Comparison of ENCODE assay signal across 1 cellular context in genomic region chr12:76927170-76927784, GRCh38.
TF ChIP-seq lines count a peak whose summit lies in the region.

No MANE protein-coding gene starts in this region.

TF ChIP-seq in HCT116, 20 proteins besides CTCF, POLR2A, EP300 and RAD21 (continued from another document):
- TF ChIP-seq ZBTB33 (IDR thresholded peaks at IDR 0.05; ENCODE audit: extremely low read depth, insufficient replicate concordance, low read length) (no peak), EZH2 (IDR thresholded peaks at IDR 0.05) (no peak), SRF (IDR thresholded peaks at IDR 0.05; ENCODE audit: low read depth) (no peak), JUND (IDR thresholded peaks at IDR 0.05) (no peak), TCF7L2 (IDR thresholded peaks at IDR 0.05; ENCODE audit: borderline replicate concordance, extremely low read depth, insufficient read depth, insufficient read length) (no peak), SP1 (IDR thresholded peaks at IDR 0.05; ENCODE audit: low read depth) (no peak), EZH2phosphoT487 (IDR thresholded peaks at IDR 0.05; ENCODE audit: borderline replicate concordance) (no peak)
